Comparison of ENCODE assay signal across 8 cellular contexts in the genomic region with DNA sequence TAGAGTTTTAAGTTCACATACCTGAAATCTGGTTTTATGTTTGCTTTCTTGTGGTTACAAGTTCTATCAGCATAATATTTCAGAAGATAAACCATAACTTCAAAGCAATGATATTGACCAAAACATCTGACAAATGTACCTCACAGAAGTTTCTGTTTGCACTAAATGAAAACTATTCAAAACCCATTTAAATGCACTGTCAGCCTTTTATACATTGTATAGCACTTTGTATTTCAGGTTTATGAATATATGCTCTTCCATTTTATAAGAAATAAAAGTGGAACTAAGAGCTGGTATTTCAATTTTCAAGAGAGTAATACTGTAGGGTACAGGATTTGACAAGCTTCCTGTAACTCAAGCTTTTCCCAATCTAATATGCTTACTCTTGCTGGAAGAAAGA.
"Had no signal": no experiment of that assay in that cellular context is flagged by ENCODE, and none has a peak within 500 bp of the region (broad histone marks: within the 10 kb centered on the region; RNA-seq: fewer than 3 reads in every experiment).

No MANE protein-coding gene starts in this region.

- H3K27ac ChIP-seq: GM23248, HL-60 had no signal

- H3K4me1 ChIP-seq: HAP-1 had no signal

- H2AFZ ChIP-seq: GM23248 had no signal

- H3K9me3 ChIP-seq: HAP-1 had no signal

- DNase-seq: GM23248, GOT3, H7, HFFc6, KG1 had no signal

- ATAC-seq: HCT116 had no signal

- H3K36me3 ChIP-seq: HAP-1 had no signal

- H3K4me3 ChIP-seq: GM23248, HAP-1 had no signal

- H3K9ac ChIP-seq: GM23248 had no signal
